ENCODE assay signal across 10 cellular contexts in genomic region chrX:135463937-135464336, GRCh38. TPM values are rescaled to one million over a fixed set of nuclear protein-coding genes. Genes with fewer than 3 reads are reported as not detected.
A peak's percentile ranks its signal among the peaks of the same experiment; 100 is the strongest.
DNase-seq lines count a peak whose midpoint lies in the region; ATAC-seq and TF ChIP-seq lines count a peak whose summit lies in the region.
"Had no signal": no experiment of that assay in that cellular context is flagged by ENCODE, and none has a peak within 500 bp of the region (broad histone marks: within the 10 kb centered on the region; RNA-seq: fewer than 3 reads in every experiment).

No MANE protein-coding gene starts in this region.

- peaks cover 4% of the 10 kb centered on the region for H3K36me3 Mint-ChIP-seq in neural crest cell (ENCODE audit: low read depth)

- peak; percentile 59 for ATAC-seq in HG03565 (IDR thresholded peaks at IDR 0.05; ENCODE audit: unreplicated experiment)
- ATAC-seq in HG02642 (IDR thresholded peaks at IDR 0.05; ENCODE audit: poor library complexity, unreplicated experiment), result no peak
- ATAC-seq: effector memory CD8-positive, alpha-beta T cell had no signal

- intact Hi-C loops in stomach (cut with DNase I; ENCODE audit: low total_unique reads), result no loop called here

- no peaks in the 10 kb centered on the region for H3K4me1 ChIP-seq in stomach
- H3K4me1 ChIP-seq: BLaER1 had no signal

- no peak for TF ChIP-seq POLR2A in stomach (IDR thresholded peaks at IDR 0.05)

- no peaks in the 10 kb centered on the region for H3K4me1 Mint-ChIP-seq in neural crest cell

- H3K27ac Mint-ChIP-seq in neural crest cell (ENCODE audit: unreplicated experiment), result no peak overlapping the region
- H3K27ac Mint-ChIP-seq: effector memory CD8-positive, alpha-beta T cell had no signal

- H3K27me3 ChIP-seq in stomach, result no peaks in the 10 kb centered on the region

- DNase-seq in NCI-H748 (lab: John Stamatoyannopoulos, UW; ENCODE audit: unreplicated experiment) (peak; percentile 16), NCI-H748 treated with DMSO at 0.1 percent for 48 hours (lab: John Stamatoyannopoulos, UW) (no peak), amniotic epithelial cell (ENCODE audit: low read depth) (peak; percentile 17), neural crest cell (ENCODE audit: low read depth, low spot score) (no peak), stomach (no peak), 8988T (no peak)

- no peak overlapping the region for H3K4me3 ChIP-seq in stomach
- H3K4me3 ChIP-seq: BLaER1 had no signal

- no peak overlapping the region for H3K4me3 Mint-ChIP-seq in neural crest cell
- H3K4me3 Mint-ChIP-seq: effector memory CD8-positive, alpha-beta T cell had no signal

- H3K9me3 Mint-ChIP-seq in neural crest cell, result peaks cover 15% of the 10 kb centered on the region
- H3K9me3 Mint-ChIP-seq: effector memory CD8-positive, alpha-beta T cell had no signal

- no peak for TF ChIP-seq EP300 in stomach (IDR thresholded peaks at IDR 0.05)

- TF ChIP-seq CTCF in neural crest cell (conservative IDR thresholded peaks at IDR 0.05), result peak; percentile 20
- TF ChIP-seq CTCF in stomach (IDR thresholded peaks at IDR 0.05), result no peak

- H3K27me3 Mint-ChIP-seq in neural crest cell (ENCODE audit: low read depth), result peaks cover 20% of the 10 kb centered on the region

- no peaks in the 10 kb centered on the region for H3K9me3 ChIP-seq in stomach
- H3K9me3 ChIP-seq: BLaER1 had no signal

- no peak overlapping the region for H3K27ac ChIP-seq in stomach
- H3K27ac ChIP-seq: BLaER1 had no signal

- 68 to 84% (median 75%) methylated on average over 2 of the region's 2 CpGs for WGBS in stomach, 5 donors

- no peaks in the 10 kb centered on the region for H3K36me3 ChIP-seq in stomach
- H3K36me3 ChIP-seq: BLaER1 had no signal

RNA-seq across cellular contexts. Expression of gene SMIM10L2A, which starts 42.2 kb away (rescaled TPM):
- 3.5 and 3.8 TPM in 2 replicates for total RNA-seq in neural crest cell
- 1 to 10 TPM in 2 of 5 donors, not detected in 3; 1.7 to 2.5 TPM for total RNA-seq in stomach
- polyA plus RNA-seq in stomach, result 1 to 10 TPM in 2 of 3 donors, under 1 TPM in 1; 1.00 to 2.4 (median 1.1) TPM

RNA-seq across cellular contexts. Expression of gene INTS6L, which starts 56.5 kb away (rescaled TPM):
- 18.8 and 19.0 TPM in 2 replicates for total RNA-seq in neural crest cell
- total RNA-seq in stomach, result 10 to 100 TPM in 4 of 5 donors, 1 to 10 TPM in 1; 5.3 to 41.7 (median 13.0) TPM
- polyA plus RNA-seq in stomach, result 1 to 10 TPM; 1.4 to 9.4 (median 2.0) TPM

Comparison
In these comparisons a context has a peak if more than half of its experiments do, and no peak if none do; other contexts are left out.
1. DNase-seq: peak in NCI-H748 (single experiment) and amniotic epithelial cell (single experiment); none in NCI-H748 treated with DMSO at 0.1 percent for 48 hours (single experiment), neural crest cell (single experiment), stomach (single experiment) and 8988T (single experiment).